11 cellular contexts compared by ENCODE assay signal in genomic region chr1:183349201-183349711, GRCh38.
DNase-seq lines count a peak whose midpoint lies in the region; ATAC-seq and TF ChIP-seq lines count a peak whose summit lies in the region.
"Had no signal": no experiment of that assay in that cellular context is flagged by ENCODE, and none has a peak within 500 bp of the region (broad histone marks: within the 10 kb centered on the region; RNA-seq: fewer than 3 reads in every experiment).

No MANE protein-coding gene starts in this region.

- no peaks in the 10 kb centered on the region for H3F3A ChIP-seq in PC-3 (ENCODE audit: low read length, unreplicated experiment)

- no peak overlapping the region for H3K4me3 Mint-ChIP-seq in activated CD4-positive, alpha-beta memory T cell treated with anti-CD3 and anti-CD28 coated beads, Interleukin-2, amount 10 ng/mL, durations not matched to agents 7 days and 5 days

- ATAC-seq in mucosa of descending colon = peak; percentile 31
- no peak for ATAC-seq in PC-3
- ATAC-seq in GM19395 (IDR thresholded peaks at IDR 0.05; ENCODE audit: unreplicated experiment) = no peak

- H3K9me2 ChIP-seq in Karpas-422 (replicated peaks; ENCODE audit: insufficient read depth, low read length) (no peaks in the 10 kb centered on the region), PC-3 (replicated peaks; ENCODE audit: low read length) (no peaks in the 10 kb centered on the region)

- H3K27ac Mint-ChIP-seq in activated CD4-positive, alpha-beta memory T cell treated with anti-CD3 and anti-CD28 coated beads, Interleukin-2, amount 10 ng/mL, durations not matched to agents 7 days and 5 days = no peak overlapping the region

- H4K20me1 ChIP-seq in fibroblast of lung (ENCODE audit: control insufficient read depth, extremely low read depth, insufficient read depth, low read length) (no peaks in the 10 kb centered on the region), Karpas-422 (ENCODE audit: insufficient read depth, low read depth, low read length) (no peaks in the 10 kb centered on the region), PC-3 (ENCODE audit: low read length) (no peaks in the 10 kb centered on the region)

- peaks cover 13% of the 10 kb centered on the region for H3K27me3 Mint-ChIP-seq in activated CD4-positive, alpha-beta memory T cell treated with anti-CD3 and anti-CD28 coated beads, Interleukin-2, amount 10 ng/mL, durations not matched to agents 7 days and 5 days

- no peaks in the 10 kb centered on the region for H3K27me3 ChIP-seq in A673 (replicated peaks; ENCODE audit: insufficient read depth, low read depth, low read length, poor library complexity)
- peaks cover 28% of the 10 kb centered on the region for H3K27me3 ChIP-seq in fibroblast of lung (ENCODE audit: control insufficient read depth, insufficient read depth, low read length)
- H3K27me3 ChIP-seq in Karpas-422 (ENCODE audit: low read length) = no peaks in the 10 kb centered on the region
- H3K27me3 ChIP-seq in PC-3 (ENCODE audit: low read length) = no peaks in the 10 kb centered on the region
- H3K27me3 ChIP-seq: pancreas had no signal

- H3K36me3 ChIP-seq in A673 (ENCODE audit: insufficient read depth, low read length, poor library complexity, severe bottlenecking) = no peaks in the 10 kb centered on the region
- no peaks in the 10 kb centered on the region for H3K36me3 ChIP-seq in fibroblast of lung (ENCODE audit: control insufficient read depth, insufficient read depth, low read length)
- no peaks in the 10 kb centered on the region for H3K36me3 ChIP-seq in mucosa of descending colon (ENCODE audit: low read depth)
- H3K36me3 ChIP-seq in Karpas-422 (ENCODE audit: insufficient read depth, low read length) = no peaks in the 10 kb centered on the region
- no peaks in the 10 kb centered on the region for H3K36me3 ChIP-seq in PC-3 (ENCODE audit: low read depth, low read length)
- H3K36me3 ChIP-seq: pancreas had no signal

- H3K4me1 Mint-ChIP-seq in activated CD4-positive, alpha-beta memory T cell treated with anti-CD3 and anti-CD28 coated beads, Interleukin-2, amount 10 ng/mL, durations not matched to agents 7 days and 5 days = peaks cover 4% of the 10 kb centered on the region

- intact Hi-C loops in A673 (cut with micrococcal nuclease; ENCODE audit: unreplicated experiment) = no loop called here
- intact Hi-C loops in mucosa of descending colon (cut with DNase I, micrococcal nuclease) = no loop called here
- intact Hi-C loops in PC-3 (cut with micrococcal nuclease) = no loop called here

- POLR2A ChIA-PET in A673 (lab: Charles Lee; ENCODE audit: low non-redundant PET) = no interaction called here
- POLR2A ChIA-PET in activated CD4-positive, alpha-beta memory T cell treated with anti-CD3 and anti-CD28 coated beads, Interleukin-2, amount 10 ng/mL, durations not matched to agents 7 days and 5 days (lab: Charles Lee) = no interaction called here
- POLR2A ChIA-PET in PC-3 (lab: Charles Lee; ENCODE audit: unreplicated experiment) = no interaction called here

- BruUV-seq in A673 (replicated peaks; lab: Mats Ljungman, UMichigan) = no TSS peak
- BruUV-seq in PC-3 (replicated peaks; lab: Mats Ljungman, UMichigan) = no TSS peak

- H3K9me3 ChIP-seq in A673 (ENCODE audit: low read depth, low read length, poor library complexity, severe bottlenecking) = no peaks in the 10 kb centered on the region
- no peaks in the 10 kb centered on the region for H3K9me3 ChIP-seq in fibroblast of lung (ENCODE audit: control insufficient read depth, insufficient read depth, low read depth, low read length)
- H3K9me3 ChIP-seq in mucosa of descending colon = no peaks in the 10 kb centered on the region
- H3K9me3 ChIP-seq in Karpas-422 (ENCODE audit: low read length) = no peaks in the 10 kb centered on the region
- no peaks in the 10 kb centered on the region for H3K9me3 ChIP-seq in PC-3 (ENCODE audit: low read length)
- H3K9me3 ChIP-seq: pancreas had no signal

- H3K4me1 ChIP-seq in A673 (ENCODE audit: insufficient read depth, low read length, poor library complexity, severe bottlenecking) (no peaks in the 10 kb centered on the region), fibroblast of lung (ENCODE audit: control insufficient read depth, extremely low read depth, insufficient read depth, low read length) (no peaks in the 10 kb centered on the region), mucosa of descending colon (ENCODE audit: low read depth) (no peaks in the 10 kb centered on the region), Karpas-422 (ENCODE audit: low read length) (no peaks in the 10 kb centered on the region), PC-3 (ENCODE audit: insufficient read depth, low read length) (no peaks in the 10 kb centered on the region)
- H3K4me1 ChIP-seq: pancreas had no signal

- H3K79me2 ChIP-seq in fibroblast of lung (ENCODE audit: control insufficient read depth, insufficient read depth, low read length) = no peaks in the 10 kb centered on the region
- no peaks in the 10 kb centered on the region for H3K79me2 ChIP-seq in Karpas-422 (ENCODE audit: low read length)
- H3K79me2 ChIP-seq in PC-3 (ENCODE audit: low read length) = no peaks in the 10 kb centered on the region

- no peaks in the 10 kb centered on the region for H3K36me3 Mint-ChIP-seq in activated CD4-positive, alpha-beta memory T cell treated with anti-CD3 and anti-CD28 coated beads, Interleukin-2, amount 10 ng/mL, durations not matched to agents 7 days and 5 days (ENCODE audit: low read depth)

- H3K9ac ChIP-seq in fibroblast of lung (ENCODE audit: insufficient read depth, low read length) (no peak overlapping the region), Karpas-422 (ENCODE audit: low read length) (no peak overlapping the region), PC-3 (ENCODE audit: low read length) (no peak overlapping the region)

- no peak overlapping the region for H3K4me3 ChIP-seq in A673 (ENCODE audit: low read depth, low read length, poor library complexity, severe bottlenecking)
- no peak overlapping the region for H3K4me3 ChIP-seq in fibroblast of lung (replicated peaks in 1 of 4; ENCODE audit: control extremely low read depth in 1 of 4, insufficient read depth in 1 of 4, low read depth in 3 of 4, low read length in 4 of 4)
- no peak overlapping the region for H3K4me3 ChIP-seq in mucosa of descending colon
- H3K4me3 ChIP-seq in Karpas-422 (ENCODE audit: low read length) = no peak overlapping the region
- H3K4me3 ChIP-seq in PC-3 (ENCODE audit: low read length) = no peak overlapping the region
- H3K4me3 ChIP-seq: pancreas, PC-9 had no signal

- H3K9me3 Mint-ChIP-seq in activated CD4-positive, alpha-beta memory T cell treated with anti-CD3 and anti-CD28 coated beads, Interleukin-2, amount 10 ng/mL, durations not matched to agents 7 days and 5 days = no peaks in the 10 kb centered on the region

- no peak overlapping the region for H3K27ac ChIP-seq in A673 (ENCODE audit: low read depth, low read length, poor library complexity, severe bottlenecking)
- H3K27ac ChIP-seq in fibroblast of lung (ENCODE audit: insufficient read depth, low read length) = no peak overlapping the region
- no peak overlapping the region for H3K27ac ChIP-seq in Karpas-422 (ENCODE audit: low read length)
- H3K27ac ChIP-seq in PC-3 (ENCODE audit: low read length) = no peak overlapping the region
- H3K27ac ChIP-seq: pancreas, PC-9 had no signal

- H2AFZ ChIP-seq in fibroblast of lung (ENCODE audit: low read length) (no peak overlapping the region), Karpas-422 (ENCODE audit: low read length) (no peak overlapping the region), PC-3 (ENCODE audit: low read length) (no peak overlapping the region)
- H2AFZ ChIP-seq: PC-9 had no signal

- CTCF ChIA-PET in A673 (lab: Charles Lee) (no interaction called here), PC-3 (lab: Charles Lee) (no interaction called here)
- CTCF ChIA-PET in activated CD4-positive, alpha-beta memory T cell treated with anti-CD3 and anti-CD28 coated beads, Interleukin-2, amount 10 ng/mL, durations not matched to agents 7 days and 5 days (lab: Charles Lee) = no interaction called here

- DNase-seq in A673 (ENCODE audit: low spot score) (peak; percentile 48), NCI-H345 treated with DMSO at 0.1 percent for 48 hours (lab: John Stamatoyannopoulos, UW; ENCODE audit: unreplicated experiment) (peak; percentile 33), fibroblast of lung (ENCODE audit: low read depth in 2 of 2) (peak; percentile 19 to 75), mucosa of descending colon (no peak), Karpas-422 (no peak), PC-3 (no peak)
- no peak for DNase-seq in activated CD4-positive, alpha-beta memory T cell treated with anti-CD3 and anti-CD28 coated beads, Interleukin-2, amount 10 ng/mL, durations not matched to agents 7 days and 5 days
- DNase-seq: ACHN, pancreas, PC-9 had no signal

- TF ChIP-seq CTCF in A673 (conservative IDR thresholded peaks at IDR 0.05; ENCODE audit: low read depth, low read length) (no peak), fibroblast of lung (conservative IDR thresholded peaks at IDR 0.05 in 1 of 2, IDR thresholded peaks at IDR 0.05 in 1 of 2; ENCODE audit: low read depth in 1 of 2, low read length in 2 of 2) (no peak), mucosa of descending colon (IDR thresholded peaks at IDR 0.05) (no peak), PC-3 (conservative IDR thresholded peaks at IDR 0.05; ENCODE audit: low read depth, low read length) (no peak)

- no peak overlapping the region for H3K4me2 ChIP-seq in fibroblast of lung (ENCODE audit: extremely low read depth, insufficient read depth, low read length)
- H3K4me2 ChIP-seq in Karpas-422 (ENCODE audit: low read depth, low read length, poor library complexity, severe bottlenecking) = no peak overlapping the region
- no peak overlapping the region for H3K4me2 ChIP-seq in PC-3 (ENCODE audit: low read length)
- H3K4me2 ChIP-seq: PC-9 had no signal

Comparison
In these comparisons a context has a peak if more than half of its experiments do, and no peak if none do; other contexts are left out.
1. DNase-seq: peak in A673 (single experiment), NCI-H345 treated with DMSO at 0.1 percent for 48 hours (single experiment) and fibroblast of lung (2 of 2); none in mucosa of descending colon (0 of 3), activated CD4-positive, alpha-beta memory T cell treated with anti-CD3 and anti-CD28 coated beads, Interleukin-2, amount 10 ng/mL, durations not matched to agents 7 days and 5 days (single experiment), Karpas-422 (single experiment) and PC-3 (single experiment).